In the genomic region with DNA sequence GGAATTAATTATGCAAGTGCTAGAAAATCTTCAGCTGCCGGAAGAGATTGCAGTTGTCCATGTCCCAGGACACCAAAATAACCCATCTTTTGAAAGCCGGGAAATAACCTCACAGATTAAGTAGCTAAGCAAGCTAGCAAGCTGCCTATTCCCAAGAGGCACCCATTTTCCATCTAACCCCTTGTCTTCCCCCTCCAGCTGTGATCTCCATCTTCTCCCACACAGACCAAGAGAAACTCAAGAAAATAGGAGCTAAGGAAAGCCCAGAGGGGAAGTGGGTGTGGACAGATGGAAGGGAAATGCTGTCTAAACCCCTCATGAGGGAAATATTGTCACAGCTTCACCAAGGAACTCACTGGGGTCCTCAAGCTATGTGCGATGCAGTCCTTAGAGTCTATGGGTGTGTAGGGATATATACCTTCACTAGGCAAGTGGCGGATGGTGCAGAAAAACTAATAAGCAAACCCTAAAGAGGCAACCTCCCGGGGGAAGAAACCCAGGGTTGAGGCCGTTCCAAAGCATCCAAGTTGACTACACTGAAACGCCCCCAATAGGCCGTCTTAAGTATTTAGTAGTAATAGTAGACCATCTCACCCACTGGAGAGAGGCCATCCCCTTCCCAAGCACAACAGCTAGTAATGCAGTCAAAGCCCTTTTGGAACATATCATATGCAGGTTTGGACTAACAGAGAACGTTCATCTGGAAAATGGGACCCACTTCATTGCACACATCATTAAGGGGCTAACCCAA, we compare ENCODE assay signal across 1 cellular context.
TF ChIP-seq lines count a peak whose summit lies in the region.

No MANE protein-coding gene starts in this region.

TF ChIP-seq in WTC11, 78 proteins besides CTCF, POLR2A, EP300 and RAD21 (continued from another document):
- TF ChIP-seq ZNF281 (CRISPR knock-in tag; IDR thresholded peaks at IDR 0.05), result no peak
- TF ChIP-seq, protein P1, sequence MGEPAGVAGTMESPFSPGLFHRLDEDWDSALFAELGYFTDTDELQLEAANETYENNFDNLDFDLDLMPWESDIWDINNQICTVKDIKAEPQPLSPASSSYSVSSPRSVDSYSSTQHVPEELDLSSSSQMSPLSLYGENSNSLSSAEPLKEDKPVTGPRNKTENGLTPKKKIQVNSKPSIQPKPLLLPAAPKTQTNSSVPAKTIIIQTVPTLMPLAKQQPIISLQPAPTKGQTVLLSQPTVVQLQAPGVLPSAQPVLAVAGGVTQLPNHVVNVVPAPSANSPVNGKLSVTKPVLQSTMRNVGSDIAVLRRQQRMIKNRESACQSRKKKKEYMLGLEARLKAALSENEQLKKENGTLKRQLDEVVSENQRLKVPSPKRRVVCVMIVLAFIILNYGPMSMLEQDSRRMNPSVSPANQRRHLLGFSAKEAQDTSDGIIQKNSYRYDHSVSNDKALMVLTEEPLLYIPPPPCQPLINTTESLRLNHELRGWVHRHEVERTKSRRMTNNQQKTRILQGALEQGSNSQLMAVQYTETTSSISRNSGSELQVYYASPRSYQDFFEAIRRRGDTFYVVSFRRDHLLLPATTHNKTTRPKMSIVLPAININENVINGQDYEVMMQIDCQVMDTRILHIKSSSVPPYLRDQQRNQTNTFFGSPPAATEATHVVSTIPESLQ (CRISPR knock-in tag; IDR thresholded peaks at IDR 0.05), result no peak
- no peak for TF ChIP-seq IRF1 (CRISPR knock-in tag; IDR thresholded peaks at IDR 0.05)
- no peak for TF ChIP-seq EMX1 (CRISPR knock-in tag; IDR thresholded peaks at IDR 0.05)
- no peak for TF ChIP-seq HMGA2 (CRISPR knock-in tag; IDR thresholded peaks at IDR 0.05)
- TF ChIP-seq CREB1 (CRISPR knock-in tag; IDR thresholded peaks at IDR 0.05), result no peak
- TF ChIP-seq, protein P2, sequence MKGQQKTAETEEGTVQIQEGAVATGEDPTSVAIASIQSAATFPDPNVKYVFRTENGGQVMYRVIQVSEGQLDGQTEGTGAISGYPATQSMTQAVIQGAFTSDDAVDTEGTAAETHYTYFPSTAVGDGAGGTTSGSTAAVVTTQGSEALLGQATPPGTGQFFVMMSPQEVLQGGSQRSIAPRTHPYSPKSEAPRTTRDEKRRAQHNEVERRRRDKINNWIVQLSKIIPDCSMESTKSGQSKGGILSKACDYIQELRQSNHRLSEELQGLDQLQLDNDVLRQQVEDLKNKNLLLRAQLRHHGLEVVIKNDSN (CRISPR knock-in tag; IDR thresholded peaks at IDR 0.05), result no peak
- TF ChIP-seq NR1H2 (CRISPR knock-in tag; IDR thresholded peaks at IDR 0.05), result no peak
- no peak for TF ChIP-seq NFATC4 (CRISPR knock-in tag; IDR thresholded peaks at IDR 0.05)
- TF ChIP-seq ZBTB21 (CRISPR knock-in tag; IDR thresholded peaks at IDR 0.05; ENCODE audit: borderline replicate concordance), result no peak
TF ChIP-seq in WTC11: peak in this region for 0.
